Comparison of ENCODE assay signal across 8 cellular contexts in genomic region chr20:23357767-23358562, GRCh38. TPM values are rescaled to one million over a fixed set of nuclear protein-coding genes. Genes with fewer than 3 reads are reported as not detected.
DNase-seq lines count a peak whose midpoint lies in the region; ATAC-seq and TF ChIP-seq lines count a peak whose summit lies in the region.

No MANE protein-coding gene starts in this region.

- H3K9me2 ChIP-seq in Loucy (replicated peaks; ENCODE audit: low read depth, low read length): no peaks in the 10 kb centered on the region

- H3K27ac ChIP-seq in RWPE2 (ENCODE audit: poor library complexity, severe bottlenecking): peak overlapping the region; percentile 68

- H3K9me3 ChIP-seq in Loucy (ENCODE audit: insufficient read depth, low read depth, low read length) (no peaks in the 10 kb centered on the region), RWPE2 (ENCODE audit: severe bottlenecking) (no peaks in the 10 kb centered on the region)

- peak overlapping the region; percentile 94 for H3K4me2 ChIP-seq in Loucy (ENCODE audit: low read depth, low read length, poor library complexity, severe bottlenecking)

- H2AFZ ChIP-seq in Loucy (ENCODE audit: low read length): peak overlapping the region; percentile 86

- H3K4me1 Mint-ChIP-seq in naive thymus-derived CD8-positive, alpha-beta T cell: peaks cover 8 to 46% (median 28%) of the 10 kb centered on the region in 4 donors
- peaks cover 16 to 39% of the 10 kb centered on the region in 2 donors for H3K4me1 Mint-ChIP-seq in stimulated activated naive B cell treated with anti-CD40 and anti-IgM and Interleukin-4, amounts not matched to agents 10 μg/mL and 1 μg/mL and 100 μg/mL, for 72 hours

- H3K79me2 ChIP-seq in Loucy (ENCODE audit: insufficient read depth, low read length): peaks cover 42% of the 10 kb centered on the region

- H3K4me1 ChIP-seq in Loucy (ENCODE audit: insufficient read depth, low read length, poor library complexity, severe bottlenecking) (peaks cover 34% of the 10 kb centered on the region), RWPE2 (ENCODE audit: insufficient read depth, poor library complexity, severe bottlenecking) (peaks cover 9% of the 10 kb centered on the region)

- H3K4me3 ChIP-seq in H7 (ENCODE audit: insufficient read depth, low read depth, low read length) (peak overlapping the region; percentile 82), Loucy (ENCODE audit: low read length, poor library complexity, severe bottlenecking) (peak overlapping the region; percentile 79), RWPE2 (ENCODE audit: severe bottlenecking) (peak overlapping the region; percentile 51)

- peaks cover 2% of the 10 kb centered on the region for H3K36me3 ChIP-seq in H7 (replicated peaks; ENCODE audit: control insufficient read depth, insufficient read depth, low read length)
- H3K36me3 ChIP-seq in Loucy (ENCODE audit: insufficient read depth, low read length): peaks cover 13% of the 10 kb centered on the region; the same call in 1 of the 2 replicates
- H3K36me3 ChIP-seq in RWPE2 (ENCODE audit: low read depth): peaks cover 11% of the 10 kb centered on the region

- TF ChIP-seq CTCF in Loucy (conservative IDR thresholded peaks at IDR 0.05; ENCODE audit: low read length) (no peak), RWPE2 (IDR thresholded peaks at IDR 0.05; ENCODE audit: poor library complexity, severe bottlenecking) (peak; percentile 15)

- H3K4me3 Mint-ChIP-seq in naive thymus-derived CD8-positive, alpha-beta T cell: peak overlapping the region; percentile 89 to 96 (median 94)
- peak overlapping the region; percentile 92 to 97 for H3K4me3 Mint-ChIP-seq in stimulated activated naive B cell treated with anti-CD40 and anti-IgM and Interleukin-4, amounts not matched to agents 10 μg/mL and 1 μg/mL and 100 μg/mL, for 72 hours

- peaks cover 24% of the 10 kb centered on the region for H4K20me1 ChIP-seq in Loucy (ENCODE audit: insufficient read depth, low read length, poor library complexity, severe bottlenecking)

- H3F3A ChIP-seq in Loucy (ENCODE audit: low read depth): peaks cover 3% of the 10 kb centered on the region; the same call in 1 of the 2 replicates

- no peaks in the 10 kb centered on the region for H3K9me3 Mint-ChIP-seq in naive thymus-derived CD8-positive, alpha-beta T cell
- H3K9me3 Mint-ChIP-seq in stimulated activated naive B cell treated with anti-CD40 and anti-IgM and Interleukin-4, amounts not matched to agents 10 μg/mL and 1 μg/mL and 100 μg/mL, for 72 hours: no peaks in the 10 kb centered on the region

- POLR2A ChIA-PET in naive thymus-derived CD8-positive, alpha-beta T cell (lab: Charles Lee): interaction anchor here (1.0 to 7.3 kb wide), 3 partner anchors 7 to 1700 kb away, joined by 6 to 124 read pairs (median 14); partner anchors contain the start of genes ACSS1, NAPB and NXT1

- DNase-seq in ELR (ENCODE audit: low read depth) (peak; percentile 98), H7 (peak; percentile 98), RWPE2 (ENCODE audit: low spot score) (peak; percentile 100), fibroblast of peridontal ligament (ENCODE audit: extremely low read depth) (peak; percentile 99)
- DNase-seq in activated effector memory CD4-positive, alpha-beta T cell treated with Interleukin-2 at 50 U/mL for 16 hours: peak; percentile 100
- DNase-seq in naive thymus-derived CD8-positive, alpha-beta T cell: peak; percentile 96 to 100 (median 100)
- DNase-seq in stimulated activated naive B cell treated with anti-CD40 and anti-IgM and Interleukin-4, amounts not matched to agents 10 μg/mL and 1 μg/mL and 100 μg/mL, for 72 hours: peak; percentile 100

- no peaks in the 10 kb centered on the region for H3K27me3 ChIP-seq in H7 (ENCODE audit: control insufficient read depth, insufficient read depth, low read length)
- H3K27me3 ChIP-seq in Loucy (ENCODE audit: insufficient read depth, low read length, poor library complexity, severe bottlenecking): no peaks in the 10 kb centered on the region
- no peaks in the 10 kb centered on the region for H3K27me3 ChIP-seq in RWPE2 (ENCODE audit: insufficient read depth, poor library complexity, severe bottlenecking)

- peak; percentile 86 for ATAC-seq in RWPE2 (ENCODE audit: low read depth)
- ATAC-seq in naive thymus-derived CD8-positive, alpha-beta T cell: peak; percentile 72 to 75
- peak; percentile 79 to 81 for ATAC-seq in stimulated activated naive B cell treated with anti-CD40 and anti-IgM and Interleukin-4, amounts not matched to agents 10 μg/mL and 1 μg/mL and 100 μg/mL, for 72 hours (replicated peaks)

- peak overlapping the region; percentile 84 for H3K9ac ChIP-seq in Loucy (ENCODE audit: low read depth, low read length, poor library complexity, severe bottlenecking)

- peaks cover 0 to 21% (median 0%) of the 10 kb centered on the region in 3 donors for H3K36me3 Mint-ChIP-seq in naive thymus-derived CD8-positive, alpha-beta T cell
- H3K36me3 Mint-ChIP-seq in stimulated activated naive B cell treated with anti-CD40 and anti-IgM and Interleukin-4, amounts not matched to agents 10 μg/mL and 1 μg/mL and 100 μg/mL, for 72 hours: peaks cover 9 to 11% of the 10 kb centered on the region in 2 donors

- H3K27ac Mint-ChIP-seq in naive thymus-derived CD8-positive, alpha-beta T cell: peak overlapping the region; percentile 85 to 99 (median 98)
- H3K27ac Mint-ChIP-seq in stimulated activated naive B cell treated with anti-CD40 and anti-IgM and Interleukin-4, amounts not matched to agents 10 μg/mL and 1 μg/mL and 100 μg/mL, for 72 hours: peak overlapping the region; percentile 98

- peaks cover 0 to 1% (median 0%) of the 10 kb centered on the region in 5 donors for H3K27me3 Mint-ChIP-seq in naive thymus-derived CD8-positive, alpha-beta T cell
- H3K27me3 Mint-ChIP-seq in stimulated activated naive B cell treated with anti-CD40 and anti-IgM and Interleukin-4, amounts not matched to agents 10 μg/mL and 1 μg/mL and 100 μg/mL, for 72 hours: no peaks in the 10 kb centered on the region

RNA-seq across cellular contexts. Expression of gene GZF1, which starts 4.0 kb away (rescaled TPM):
- total RNA-seq in H7 (2014; rRNA removed; shearing (Covaris generic)): 8.8 and 16.0 TPM in 2 replicates
- total RNA-seq in naive thymus-derived CD8-positive, alpha-beta T cell: 10 to 100 TPM; 11.1 to 13.7 TPM
- 1 to 10 TPM; 1.9 to 3.7 (median 2.2) TPM for polyA plus RNA-seq in naive thymus-derived CD8-positive, alpha-beta T cell

RNA-seq across cellular contexts. Expression of gene NXT1, which starts 7.4 kb away (rescaled TPM):
- 38.4 and 54.7 TPM in 2 replicates for total RNA-seq in H7 (2014; rRNA removed; shearing (Covaris generic))
- total RNA-seq in naive thymus-derived CD8-positive, alpha-beta T cell: 10 to 100 TPM; 20.5 to 21.8 TPM
- 10 to 100 TPM; 60.3 to 65.1 (median 60.3) TPM for polyA plus RNA-seq in naive thymus-derived CD8-positive, alpha-beta T cell

Comparison
In these comparisons a context has a peak if more than half of its experiments do, and no peak if none do; other contexts are left out.
1. Peak in every context shown above with its lines: DNase-seq, ATAC-seq, H3K4me3 ChIP-seq and H3K27ac ChIP-seq.